7 cellular contexts compared by ENCODE assay signal in genomic region chr3:156150434-156151066, GRCh38. TPM values are rescaled to one million over a fixed set of nuclear protein-coding genes. Genes with fewer than 3 reads are reported as not detected.
DNase-seq lines count a peak whose midpoint lies in the region; ATAC-seq and TF ChIP-seq lines count a peak whose summit lies in the region.

No MANE protein-coding gene starts in this region.

- H3K4me1 ChIP-seq in lung (ENCODE audit: control insufficient read depth in 2 of 2, insufficient read depth in 2 of 2, low read length in 2 of 2) = no peaks in the 10 kb centered on the region
- H3K4me1 ChIP-seq in thoracic aorta (ENCODE audit: control insufficient read depth in 1 of 2, low read depth in 2 of 2) = peaks cover 28 to 65% of the 10 kb centered on the region in 2 donors

- peak; percentile 54 for DNase-seq in EL
- DNase-seq in NCI-H1092 treated with DMSO at 0.1 percent for 48 hours (lab: John Stamatoyannopoulos, UW) = peak; percentile 50
- peak in 1 of 3 donors; percentile 10 for DNase-seq in T-helper 17 cell
- DNase-seq in dorsolateral prefrontal cortex = peak in 6 of 10 donors; percentile 21 to 68 (median 48)
- no peak for DNase-seq in lung (ENCODE audit: low spot score)
- DNase-seq in thoracic aorta (ENCODE audit: low spot score) = no peak

- peaks cover 7% of the 10 kb centered on the region for H3K27me3 Mint-ChIP-seq in T-helper 17 cell

- TF ChIP-seq CTCF in dorsolateral prefrontal cortex (IDR thresholded peaks at IDR 0.05 in 54 of 56, conservative IDR thresholded peaks at IDR 0.05 in 2 of 56; ENCODE audit: low read depth in 1 of 56, partially characterized antibody in 56 of 56) (peak; percentile 79 to 99 (median 93)), lung (IDR thresholded peaks at IDR 0.05; ENCODE audit: control extremely low read depth, extremely low read depth) (peak; percentile 78), thoracic aorta (IDR thresholded peaks at IDR 0.05) (peak; percentile 87)

- WGBS in lung, 2 donors = 21 to 27% methylated on average over 8 of the region's 8 CpGs

- H3K4me3 ChIP-seq in dorsolateral prefrontal cortex = peak overlapping the region in 3 of 59 donors; percentile 3 to 27 (median 21)
- no peak overlapping the region for H3K4me3 ChIP-seq in lung
- H3K4me3 ChIP-seq in thoracic aorta = no peak overlapping the region

- H3K36me3 Mint-ChIP-seq in T-helper 17 cell (ENCODE audit: low read depth) = no peaks in the 10 kb centered on the region

- H3K27ac Mint-ChIP-seq in T-helper 17 cell = no peak overlapping the region

- no peaks in the 10 kb centered on the region for H3K36me3 ChIP-seq in lung (ENCODE audit: control insufficient read depth in 2 of 2, insufficient read depth in 2 of 2, low read length in 2 of 2)
- no peaks in the 10 kb centered on the region for H3K36me3 ChIP-seq in thoracic aorta

- H3K27ac ChIP-seq in dorsolateral prefrontal cortex = peak overlapping the region in 57 of 59 donors; percentile 21 to 93 (median 81)
- no peak overlapping the region for H3K27ac ChIP-seq in lung (ENCODE audit: low read depth in 1 of 2, low read length in 1 of 2)
- peak overlapping the region; percentile 78 to 81 for H3K27ac ChIP-seq in thoracic aorta

- ATAC-seq in GM21619 (IDR thresholded peaks at IDR 0.05; ENCODE audit: unreplicated experiment) (peak; percentile 54), T-helper 17 cell (peak; percentile 74), lung (ENCODE audit: insufficient read depth, low FRiP score) (no peak), thoracic aorta (ENCODE audit: insufficient number of reproducible peaks, low FRiP score, low read depth) (no peak)

- no peaks in the 10 kb centered on the region for H3K9me3 ChIP-seq in T-helper 17 cell (ENCODE audit: control insufficient read depth, low read length, poor library complexity, severe bottlenecking)
- H3K9me3 ChIP-seq in lung (ENCODE audit: control insufficient read depth in 2 of 2, insufficient read depth in 1 of 2, low read length in 1 of 2) = no peaks in the 10 kb centered on the region
- H3K9me3 ChIP-seq in thoracic aorta = no peaks in the 10 kb centered on the region

- intact Hi-C loops in dorsolateral prefrontal cortex (cut with DNase I) = loop anchor here (2.0 to 10.0 kb wide), 8 partner anchors 136 to 987 kb away; partner anchors contain the start of gene TIPARP (in 1 of the 2)

- H3K4me3 Mint-ChIP-seq in T-helper 17 cell = no peak overlapping the region

- no peaks in the 10 kb centered on the region for H3K27me3 ChIP-seq in dorsolateral prefrontal cortex
- no peaks in the 10 kb centered on the region for H3K27me3 ChIP-seq in lung (ENCODE audit: control insufficient read depth, insufficient read depth)
- H3K27me3 ChIP-seq in thoracic aorta (replicated peaks; ENCODE audit: insufficient read depth) = no peaks in the 10 kb centered on the region

- H3K4me1 Mint-ChIP-seq in T-helper 17 cell = peaks cover 4% of the 10 kb centered on the region

RNA-seq across cellular contexts. Expression of gene KCNAB1, which starts 30.2 kb away (rescaled TPM):
- under 1 TPM in 1 of 2 donors, not detected in 1; 0.26 TPM for total RNA-seq in T-helper 17 cell
- 10 to 100 TPM; 18.5 to 71.0 (median 39.7) TPM for total RNA-seq in dorsolateral prefrontal cortex
- total RNA-seq in lung = 1 to 10 TPM in 1 of 2 donors, under 1 TPM in 1; 0.82 to 2.4 TPM
- under 1 TPM; 0.16 to 0.61 TPM for polyA plus RNA-seq in lung
- 10 to 100 TPM; 12.2 to 14.2 TPM for total RNA-seq in thoracic aorta

Comparison
In these comparisons a context has a peak if more than half of its experiments do, and no peak if none do; other contexts are left out.
1. DNase-seq: peak in EL (single experiment), NCI-H1092 treated with DMSO at 0.1 percent for 48 hours (single experiment) and dorsolateral prefrontal cortex (6 of 10); none in lung (single experiment) and thoracic aorta (single experiment).
2. ATAC-seq: peak in GM21619 (single experiment) and T-helper 17 cell (single experiment); none in lung (single experiment) and thoracic aorta (single experiment).
3. H3K27ac ChIP-seq: peak in dorsolateral prefrontal cortex (57 of 59) and thoracic aorta (2 of 2); none in lung (0 of 2).
4. Peak in every context shown above with its lines, with median percentiles within 50 percentile points of each other: CTCF ChIP-seq.